In the genomic region with DNA sequence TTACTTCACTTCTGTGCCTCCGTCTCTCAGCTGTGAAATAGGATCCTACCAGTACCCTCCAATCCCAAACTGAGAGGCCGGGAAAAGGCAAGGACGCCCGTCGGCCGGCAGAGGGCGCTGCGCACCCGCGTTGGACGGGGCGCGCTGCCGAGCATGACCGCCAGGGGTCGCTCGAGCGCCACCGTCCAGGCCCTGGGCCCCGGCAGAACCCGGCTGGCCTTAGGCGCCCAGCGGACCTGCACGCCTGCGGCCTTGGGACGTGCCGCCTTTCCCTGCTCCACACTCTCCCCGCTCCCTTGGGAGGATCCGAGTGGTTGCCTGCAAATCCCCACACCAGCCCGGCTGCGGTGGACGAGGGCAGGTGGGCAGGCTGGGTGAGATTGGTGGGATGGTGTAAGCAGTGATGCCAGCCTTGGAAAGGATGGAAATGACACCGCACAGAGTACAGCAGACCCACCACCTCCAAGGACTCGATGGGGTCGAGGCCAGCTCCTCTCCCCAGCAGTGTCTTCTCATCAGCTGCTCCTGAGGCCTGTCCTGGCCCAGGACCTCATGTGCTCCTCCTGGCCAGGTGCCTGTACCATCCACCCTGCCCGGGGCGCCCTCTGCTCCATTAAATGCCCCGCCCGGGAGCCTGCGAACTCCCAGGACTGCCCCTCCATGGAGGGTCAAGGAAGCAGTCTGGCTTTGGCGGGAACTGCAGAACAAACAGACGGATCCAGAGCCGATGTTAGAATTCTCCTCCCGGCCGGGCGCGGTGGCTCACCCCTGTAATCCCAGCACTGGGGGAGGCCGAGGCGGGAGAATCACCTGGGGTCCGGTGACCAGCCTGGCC, we compare ENCODE assay signal across 1 cellular context.
A peak's percentile ranks its signal among the peaks of the same experiment; 100 is the strongest.
TF ChIP-seq lines count a peak whose summit lies in the region.

No MANE protein-coding gene starts in this region.

TF ChIP-seq in HEK293, 187 proteins besides CTCF, POLR2A, EP300 and RAD21 (continued from another document and continues in another):
- TF ChIP-seq, protein P1, sequence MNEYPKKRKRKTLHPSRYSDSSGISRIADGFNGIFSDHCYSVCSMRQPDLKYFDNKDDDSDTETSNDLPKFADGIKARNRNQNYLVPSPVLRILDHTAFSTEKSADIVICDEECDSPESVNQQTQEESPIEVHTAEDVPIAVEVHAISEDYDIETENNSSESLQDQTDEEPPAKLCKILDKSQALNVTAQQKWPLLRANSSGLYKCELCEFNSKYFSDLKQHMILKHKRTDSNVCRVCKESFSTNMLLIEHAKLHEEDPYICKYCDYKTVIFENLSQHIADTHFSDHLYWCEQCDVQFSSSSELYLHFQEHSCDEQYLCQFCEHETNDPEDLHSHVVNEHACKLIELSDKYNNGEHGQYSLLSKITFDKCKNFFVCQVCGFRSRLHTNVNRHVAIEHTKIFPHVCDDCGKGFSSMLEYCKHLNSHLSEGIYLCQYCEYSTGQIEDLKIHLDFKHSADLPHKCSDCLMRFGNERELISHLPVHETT (tag by site-specific recombination; IDR thresholded peaks at IDR 0.05) = 0 out of 2 replicates have a peak, but pooled peaks have one; percentile 28
- peak; percentile 74 for TF ChIP-seq ZNF423 (tag by site-specific recombination; IDR thresholded peaks at IDR 0.05)
- peak; percentile 60; the same call in 1 of the 2 replicates for TF ChIP-seq ZNF121 (tag by site-specific recombination; IDR thresholded peaks at IDR 0.05)
- TF ChIP-seq, protein P2, sequence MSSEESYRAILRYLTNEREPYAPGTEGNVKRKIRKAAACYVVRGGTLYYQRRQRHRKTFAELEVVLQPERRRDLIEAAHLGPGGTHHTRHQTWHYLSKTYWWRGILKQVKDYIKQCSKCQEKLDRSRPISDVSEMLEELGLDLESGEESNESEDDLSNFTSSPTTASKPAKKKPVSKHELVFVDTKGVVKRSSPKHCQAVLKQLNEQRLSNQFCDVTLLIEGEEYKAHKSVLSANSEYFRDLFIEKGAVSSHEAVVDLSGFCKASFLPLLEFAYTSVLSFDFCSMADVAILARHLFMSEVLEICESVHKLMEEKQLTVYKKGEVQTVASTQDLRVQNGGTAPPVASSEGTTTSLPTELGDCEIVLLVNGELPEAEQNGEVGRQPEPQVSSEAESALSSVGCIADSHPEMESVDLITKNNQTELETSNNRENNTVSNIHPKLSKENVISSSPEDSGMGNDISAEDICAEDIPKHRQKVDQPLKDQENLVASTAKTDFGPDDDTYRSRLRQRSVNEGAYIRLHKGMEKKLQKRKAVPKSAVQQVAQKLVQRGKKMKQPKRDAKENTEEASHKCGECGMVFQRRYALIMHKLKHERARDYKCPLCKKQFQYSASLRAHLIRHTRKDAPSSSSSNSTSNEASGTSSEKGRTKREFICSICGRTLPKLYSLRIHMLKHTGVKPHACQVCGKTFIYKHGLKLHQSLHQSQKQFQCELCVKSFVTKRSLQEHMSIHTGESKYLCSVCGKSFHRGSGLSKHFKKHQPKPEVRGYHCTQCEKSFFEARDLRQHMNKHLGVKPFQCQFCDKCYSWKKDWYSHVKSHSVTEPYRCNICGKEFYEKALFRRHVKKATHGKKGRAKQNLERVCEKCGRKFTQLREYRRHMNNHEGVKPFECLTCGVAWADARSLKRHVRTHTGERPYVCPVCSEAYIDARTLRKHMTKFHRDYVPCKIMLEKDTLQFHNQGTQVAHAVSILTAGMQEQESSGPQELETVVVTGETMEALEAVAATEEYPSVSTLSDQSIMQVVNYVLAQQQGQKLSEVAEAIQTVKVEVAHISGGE (tag by site-specific recombination; conservative IDR thresholded peaks at IDR 0.05; ENCODE audit: low read depth) = no peak
- TF ChIP-seq, protein P3, sequence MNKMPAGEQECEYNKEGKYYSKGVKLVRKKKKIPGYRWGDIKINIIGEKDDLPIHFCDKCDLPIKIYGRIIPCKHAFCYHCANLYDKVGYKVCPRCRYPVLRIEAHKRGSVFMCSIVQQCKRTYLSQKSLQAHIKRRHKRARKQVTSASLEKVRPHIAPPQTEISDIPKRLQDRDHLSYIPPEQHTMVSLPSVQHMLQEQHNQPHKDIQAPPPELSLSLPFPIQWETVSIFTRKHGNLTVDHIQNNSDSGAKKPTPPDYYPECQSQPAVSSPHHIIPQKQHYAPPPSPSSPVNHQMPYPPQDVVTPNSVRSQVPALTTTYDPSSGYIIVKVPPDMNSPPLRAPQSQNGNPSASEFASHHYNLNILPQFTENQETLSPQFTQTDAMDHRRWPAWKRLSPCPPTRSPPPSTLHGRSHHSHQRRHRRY (tag by site-specific recombination; IDR thresholded peaks at IDR 0.05) = no peak
- no peak for TF ChIP-seq ZNF658 (tag by site-specific recombination; IDR thresholded peaks at IDR 0.05)
- TF ChIP-seq ZBTB8A (tag by site-specific recombination; IDR thresholded peaks at IDR 0.05) = peak; percentile 88
- TF ChIP-seq ZNF138 (tag by site-specific recombination; IDR thresholded peaks at IDR 0.05; ENCODE audit: borderline replicate concordance) = no peak
- no peak; the same call in 1 of the 2 replicates for TF ChIP-seq ZSCAN16 (tag by site-specific recombination; IDR thresholded peaks at IDR 0.05)
- peak; percentile 94 for TF ChIP-seq ZBTB48 (tag by site-specific recombination; IDR thresholded peaks at IDR 0.05)
- no peak for TF ChIP-seq RBAK (tag by site-specific recombination; IDR thresholded peaks at IDR 0.05)
- TF ChIP-seq, protein P4, sequence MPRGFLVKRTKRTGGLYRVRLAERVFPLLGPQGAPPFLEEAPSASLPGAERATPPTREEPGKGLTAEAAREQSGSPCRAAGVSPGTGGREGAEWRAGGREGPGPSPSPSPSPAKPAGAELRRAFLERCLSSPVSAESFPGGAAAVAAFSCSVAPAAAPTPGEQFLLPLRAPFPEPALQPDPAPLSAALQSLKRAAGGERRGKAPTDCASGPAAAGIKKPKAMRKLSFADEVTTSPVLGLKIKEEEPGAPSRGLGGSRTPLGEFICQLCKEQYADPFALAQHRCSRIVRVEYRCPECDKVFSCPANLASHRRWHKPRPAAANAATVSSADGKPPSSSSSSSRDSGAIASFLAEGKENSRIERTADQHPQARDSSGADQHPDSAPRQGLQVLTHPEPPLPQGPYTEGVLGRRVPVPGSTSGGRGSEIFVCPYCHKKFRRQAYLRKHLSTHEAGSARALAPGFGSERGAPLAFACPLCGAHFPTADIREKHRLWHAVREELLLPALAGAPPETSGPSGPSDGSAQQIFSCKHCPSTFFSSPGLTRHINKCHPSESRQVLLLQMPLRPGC (tag by site-specific recombination; IDR thresholded peaks at IDR 0.05) = peak; percentile 67; the same call in 1 of the 2 replicates
- peak; percentile 75 for TF ChIP-seq YY2 (tag by site-specific recombination; IDR thresholded peaks at IDR 0.05)
- no peak for TF ChIP-seq KLF7 (tag by site-specific recombination; IDR thresholded peaks at IDR 0.05; ENCODE audit: borderline replicate concordance)
- TF ChIP-seq, protein P5, sequence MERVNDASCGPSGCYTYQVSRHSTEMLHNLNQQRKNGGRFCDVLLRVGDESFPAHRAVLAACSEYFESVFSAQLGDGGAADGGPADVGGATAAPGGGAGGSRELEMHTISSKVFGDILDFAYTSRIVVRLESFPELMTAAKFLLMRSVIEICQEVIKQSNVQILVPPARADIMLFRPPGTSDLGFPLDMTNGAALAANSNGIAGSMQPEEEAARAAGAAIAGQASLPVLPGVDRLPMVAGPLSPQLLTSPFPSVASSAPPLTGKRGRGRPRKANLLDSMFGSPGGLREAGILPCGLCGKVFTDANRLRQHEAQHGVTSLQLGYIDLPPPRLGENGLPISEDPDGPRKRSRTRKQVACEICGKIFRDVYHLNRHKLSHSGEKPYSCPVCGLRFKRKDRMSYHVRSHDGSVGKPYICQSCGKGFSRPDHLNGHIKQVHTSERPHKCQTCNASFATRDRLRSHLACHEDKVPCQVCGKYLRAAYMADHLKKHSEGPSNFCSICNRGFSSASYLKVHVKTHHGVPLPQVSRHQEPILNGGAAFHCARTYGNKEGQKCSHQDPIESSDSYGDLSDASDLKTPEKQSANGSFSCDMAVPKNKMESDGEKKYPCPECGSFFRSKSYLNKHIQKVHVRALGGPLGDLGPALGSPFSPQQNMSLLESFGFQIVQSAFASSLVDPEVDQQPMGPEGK (tag by site-specific recombination; IDR thresholded peaks at IDR 0.05) = peak; percentile 68
- peak; percentile 52 for TF ChIP-seq ZFHX2 (tag by site-specific recombination; conservative IDR thresholded peaks at IDR 0.05)
- TF ChIP-seq, protein P6, sequence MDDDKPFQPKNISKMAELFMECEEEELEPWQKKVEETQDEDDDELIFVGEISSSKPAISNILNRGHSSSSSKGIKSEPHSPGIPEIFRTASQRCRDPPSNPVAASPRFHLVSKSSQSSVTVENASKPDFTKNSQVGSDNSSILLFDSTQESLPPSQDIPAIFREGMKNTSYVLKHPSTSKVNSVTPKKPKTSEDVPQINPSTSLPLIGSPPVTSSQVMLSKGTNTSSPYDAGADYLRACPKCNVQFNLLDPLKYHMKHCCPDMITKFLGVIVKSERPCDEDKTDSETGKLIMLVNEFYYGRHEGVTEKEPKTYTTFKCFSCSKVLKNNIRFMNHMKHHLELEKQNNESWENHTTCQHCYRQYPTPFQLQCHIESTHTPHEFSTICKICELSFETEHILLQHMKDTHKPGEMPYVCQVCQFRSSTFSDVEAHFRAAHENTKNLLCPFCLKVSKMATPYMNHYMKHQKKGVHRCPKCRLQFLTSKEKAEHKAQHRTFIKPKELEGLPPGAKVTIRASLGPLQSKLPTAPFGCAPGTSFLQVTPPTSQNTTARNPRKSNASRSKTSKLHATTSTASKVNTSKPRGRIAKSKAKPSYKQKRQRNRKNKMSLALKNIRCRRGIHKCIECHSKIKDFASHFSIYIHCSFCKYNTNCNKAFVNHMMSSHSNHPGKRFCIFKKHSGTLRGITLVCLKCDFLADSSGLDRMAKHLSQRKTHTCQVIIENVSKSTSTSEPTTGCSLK (tag by site-specific recombination; IDR thresholded peaks at IDR 0.05) = no peak
- TF ChIP-seq ZNF571 (tag by site-specific recombination; IDR thresholded peaks at IDR 0.05) = no peak
- TF ChIP-seq, protein P7, sequence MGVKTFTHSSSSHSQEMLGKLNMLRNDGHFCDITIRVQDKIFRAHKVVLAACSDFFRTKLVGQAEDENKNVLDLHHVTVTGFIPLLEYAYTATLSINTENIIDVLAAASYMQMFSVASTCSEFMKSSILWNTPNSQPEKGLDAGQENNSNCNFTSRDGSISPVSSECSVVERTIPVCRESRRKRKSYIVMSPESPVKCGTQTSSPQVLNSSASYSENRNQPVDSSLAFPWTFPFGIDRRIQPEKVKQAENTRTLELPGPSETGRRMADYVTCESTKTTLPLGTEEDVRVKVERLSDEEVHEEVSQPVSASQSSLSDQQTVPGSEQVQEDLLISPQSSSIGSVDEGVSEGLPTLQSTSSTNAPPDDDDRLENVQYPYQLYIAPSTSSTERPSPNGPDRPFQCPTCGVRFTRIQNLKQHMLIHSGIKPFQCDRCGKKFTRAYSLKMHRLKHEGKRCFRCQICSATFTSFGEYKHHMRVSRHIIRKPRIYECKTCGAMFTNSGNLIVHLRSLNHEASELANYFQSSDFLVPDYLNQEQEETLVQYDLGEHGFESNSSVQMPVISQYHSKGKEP (tag by site-specific recombination; IDR thresholded peaks at IDR 0.05) = peak; percentile 87; the same call in 1 of the 2 replicates
- TF ChIP-seq ZNF843 (tag by site-specific recombination; IDR thresholded peaks at IDR 0.05) = peak; percentile 57; the same call in 1 of the 2 replicates
- peak; percentile 69; the same call in 1 of the 2 replicates for TF ChIP-seq BCL11B (tag by site-specific recombination; IDR thresholded peaks at IDR 0.05; ENCODE audit: low read depth)
- TF ChIP-seq, protein P8, sequence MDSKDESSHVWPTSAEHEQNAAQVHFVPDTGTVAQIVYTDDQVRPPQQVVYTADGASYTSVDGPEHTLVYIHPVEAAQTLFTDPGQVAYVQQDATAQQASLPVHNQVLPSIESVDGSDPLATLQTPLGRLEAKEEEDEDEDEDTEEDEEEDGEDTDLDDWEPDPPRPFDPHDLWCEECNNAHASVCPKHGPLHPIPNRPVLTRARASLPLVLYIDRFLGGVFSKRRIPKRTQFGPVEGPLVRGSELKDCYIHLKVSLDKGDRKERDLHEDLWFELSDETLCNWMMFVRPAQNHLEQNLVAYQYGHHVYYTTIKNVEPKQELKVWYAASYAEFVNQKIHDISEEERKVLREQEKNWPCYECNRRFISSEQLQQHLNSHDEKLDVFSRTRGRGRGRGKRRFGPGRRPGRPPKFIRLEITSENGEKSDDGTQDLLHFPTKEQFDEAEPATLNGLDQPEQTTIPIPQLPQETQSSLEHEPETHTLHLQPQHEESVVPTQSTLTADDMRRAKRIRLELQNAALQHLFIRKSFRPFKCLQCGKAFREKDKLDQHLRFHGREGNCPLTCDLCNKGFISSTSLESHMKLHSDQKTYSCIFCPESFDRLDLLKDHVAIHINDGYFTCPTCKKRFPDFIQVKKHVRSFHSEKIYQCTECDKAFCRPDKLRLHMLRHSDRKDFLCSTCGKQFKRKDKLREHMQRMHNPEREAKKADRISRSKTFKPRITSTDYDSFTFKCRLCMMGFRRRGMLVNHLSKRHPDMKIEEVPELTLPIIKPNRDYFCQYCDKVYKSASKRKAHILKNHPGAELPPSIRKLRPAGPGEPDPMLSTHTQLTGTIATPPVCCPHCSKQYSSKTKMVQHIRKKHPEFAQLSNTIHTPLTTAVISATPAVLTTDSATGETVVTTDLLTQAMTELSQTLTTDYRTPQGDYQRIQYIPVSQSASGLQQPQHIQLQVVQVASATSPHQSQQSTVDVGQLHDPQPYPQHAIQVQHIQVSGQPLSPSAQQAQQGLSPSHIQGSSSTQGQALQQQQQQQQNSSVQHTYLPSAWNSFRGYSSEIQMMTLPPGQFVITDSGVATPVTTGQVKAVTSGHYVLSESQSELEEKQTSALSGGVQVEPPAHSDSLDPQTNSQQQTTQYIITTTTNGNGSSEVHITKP (tag by site-specific recombination; IDR thresholded peaks at IDR 0.05) = peak; percentile 64
- TF ChIP-seq ZNF366 (tag by site-specific recombination; conservative IDR thresholded peaks at IDR 0.05) = no peak; the same call in 1 of the 2 replicates
- peak; percentile 57 for TF ChIP-seq GLIS1 (tag by site-specific recombination; IDR thresholded peaks at IDR 0.05)
- TF ChIP-seq, protein P9, sequence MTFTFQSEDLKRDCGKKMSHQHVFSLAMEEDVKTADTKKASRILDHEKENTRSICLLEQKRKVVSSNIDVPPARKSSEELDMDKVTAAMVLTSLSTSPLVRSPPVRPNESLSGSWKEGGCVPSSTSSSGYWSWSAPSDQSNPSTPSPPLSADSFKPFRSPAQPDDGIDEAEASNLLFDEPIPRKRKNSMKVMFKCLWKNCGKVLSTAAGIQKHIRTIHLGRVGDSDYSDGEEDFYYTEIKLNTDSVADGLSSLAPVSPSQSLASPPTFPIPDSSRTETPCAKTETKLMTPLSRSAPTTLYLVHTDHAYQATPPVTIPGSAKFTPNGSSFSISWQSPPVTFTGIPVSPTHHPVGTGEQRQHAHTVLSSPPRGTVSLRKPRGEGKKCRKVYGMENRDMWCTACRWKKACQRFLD (tag by site-specific recombination; IDR thresholded peaks at IDR 0.05) = no peak
- TF ChIP-seq, protein P10, sequence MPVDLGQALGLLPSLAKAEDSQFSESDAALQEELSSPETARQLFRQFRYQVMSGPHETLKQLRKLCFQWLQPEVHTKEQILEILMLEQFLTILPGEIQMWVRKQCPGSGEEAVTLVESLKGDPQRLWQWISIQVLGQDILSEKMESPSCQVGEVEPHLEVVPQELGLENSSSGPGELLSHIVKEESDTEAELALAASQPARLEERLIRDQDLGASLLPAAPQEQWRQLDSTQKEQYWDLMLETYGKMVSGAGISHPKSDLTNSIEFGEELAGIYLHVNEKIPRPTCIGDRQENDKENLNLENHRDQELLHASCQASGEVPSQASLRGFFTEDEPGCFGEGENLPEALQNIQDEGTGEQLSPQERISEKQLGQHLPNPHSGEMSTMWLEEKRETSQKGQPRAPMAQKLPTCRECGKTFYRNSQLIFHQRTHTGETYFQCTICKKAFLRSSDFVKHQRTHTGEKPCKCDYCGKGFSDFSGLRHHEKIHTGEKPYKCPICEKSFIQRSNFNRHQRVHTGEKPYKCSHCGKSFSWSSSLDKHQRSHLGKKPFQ (tag by site-specific recombination; IDR thresholded peaks at IDR 0.05) = peak; percentile 14; the same call in 1 of the 2 replicates
